ENCODE assay signal across 1 cellular context in genomic region chr6:31728767-31729514, GRCh38.
TF ChIP-seq lines count a peak whose summit lies in the region.

A gene with protein sequence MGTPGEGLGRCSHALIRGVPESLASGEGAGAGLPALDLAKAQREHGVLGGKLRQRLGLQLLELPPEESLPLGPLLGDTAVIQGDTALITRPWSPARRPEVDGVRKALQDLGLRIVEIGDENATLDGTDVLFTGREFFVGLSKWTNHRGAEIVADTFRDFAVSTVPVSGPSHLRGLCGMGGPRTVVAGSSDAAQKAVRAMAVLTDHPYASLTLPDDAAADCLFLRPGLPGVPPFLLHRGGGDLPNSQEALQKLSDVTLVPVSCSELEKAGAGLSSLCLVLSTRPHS (minus strand): TSS chr6:31729299. CDS start chr6:31729161, 138 bp downstream.

TF ChIP-seq in HepG2, 621 proteins besides CTCF, POLR2A, EP300 and RAD21:
- TF ChIP-seq ARHGAP35 (CRISPR knock-in tag; IDR thresholded peaks at IDR 0.05; ENCODE audit: borderline replicate concordance), result no peak
- TF ChIP-seq ZNF615 (CRISPR knock-in tag; IDR thresholded peaks at IDR 0.05; ENCODE audit: borderline replicate concordance), result no peak
- peak; percentile 52 for TF ChIP-seq CCAR2 (optimal IDR thresholded peaks at IDR 0.05; ENCODE audit: low read depth, low read length)
- TF ChIP-seq ZZZ3 (CRISPR knock-in tag; IDR thresholded peaks at IDR 0.05; ENCODE audit: borderline replicate concordance), result 0 out of 2 replicates have a peak, but pooled peaks have one; percentile 20
- TF ChIP-seq RBFOX2 (IDR thresholded peaks at IDR 0.05; ENCODE audit: low read depth, low read length), result peak; percentile 18; the same call in 1 of the 2 replicates
- TF ChIP-seq ZNF768 (CRISPR knock-in tag; IDR thresholded peaks at IDR 0.05), result peak; percentile 63; the same call in 1 of the 2 replicates
- peak; percentile 53; the same call in 1 of the 2 replicates for TF ChIP-seq GATAD1 (CRISPR knock-in tag; IDR thresholded peaks at IDR 0.05)
- 0 out of 2 replicates have a peak, but pooled peaks have one; percentile 33 for TF ChIP-seq DNMT3B (CRISPR knock-in tag; conservative IDR thresholded peaks at IDR 0.05)
- peak; percentile 20 for TF ChIP-seq HNRNPK (IDR thresholded peaks at IDR 0.05; ENCODE audit: low read depth, low read length, poor library complexity, severe bottlenecking)
- 0 out of 2 replicates have a peak, but pooled peaks have one; percentile 6 for TF ChIP-seq CAMTA2 (CRISPR knock-in tag; IDR thresholded peaks at IDR 0.05; ENCODE audit: borderline replicate concordance)
- 0 out of 2 replicates have a peak, but pooled peaks have one; percentile 3 for TF ChIP-seq ZNF713 (CRISPR knock-in tag; IDR thresholded peaks at IDR 0.05)
- TF ChIP-seq RXRA (CRISPR knock-in tag; IDR thresholded peaks at IDR 0.05), result 0 out of 2 replicates have a peak, but pooled peaks have one; percentile 16
- TF ChIP-seq TEAD3 (CRISPR knock-in tag; optimal IDR thresholded peaks at IDR 0.05; ENCODE audit: borderline replicate concordance), result no peak
- no peak for TF ChIP-seq RNF2 (conservative IDR thresholded peaks at IDR 0.05; ENCODE audit: low read depth)
- TF ChIP-seq ZNF572 (CRISPR knock-in tag; IDR thresholded peaks at IDR 0.05), result 0 out of 2 replicates have a peak, but pooled peaks have one; percentile 81
- TF ChIP-seq ZNF883 (CRISPR knock-in tag; IDR thresholded peaks at IDR 0.05; ENCODE audit: not compliant biosample characterization), result no peak
- TF ChIP-seq FOXA1 (IDR thresholded peaks at IDR 0.05), result no peak
- TF ChIP-seq FOXA1 (CRISPR knock-in tag; IDR thresholded peaks at IDR 0.05), result no peak
- TF ChIP-seq ZNF75D (CRISPR knock-in tag; IDR thresholded peaks at IDR 0.05; ENCODE audit: borderline replicate concordance), result 0 out of 2 replicates have a peak, but pooled peaks have one; percentile 50
- TF ChIP-seq ZMYM4 (CRISPR knock-in tag; IDR thresholded peaks at IDR 0.05), result peak; percentile 0; the same call in 1 of the 2 replicates
- TF ChIP-seq ZFP36L1 (CRISPR knock-in tag; IDR thresholded peaks at IDR 0.05), result no peak
